Comparison of ENCODE assay signal across 34 cellular contexts in genomic region chr5:15550502-15551115, GRCh38. TPM values are rescaled to one million over a fixed set of nuclear protein-coding genes. Genes with fewer than 3 reads are reported as not detected.
DNase-seq lines count a peak whose midpoint lies in the region; ATAC-seq and TF ChIP-seq lines count a peak whose summit lies in the region.
"Had no signal": no experiment of that assay in that cellular context is flagged by ENCODE, and none has a peak within 500 bp of the region (broad histone marks: within the 10 kb centered on the region; RNA-seq: fewer than 3 reads in every experiment).

No MANE protein-coding gene starts in this region.

- DNase-seq in adipocyte (ENCODE audit: low read depth) (peak; percentile 87), endodermal cell (no peak), foreskin keratinocyte (peak in 1 of 2 donors; percentile 60), sciatic nerve (ENCODE audit: low spot score) (no peak), NCI-H526 treated with DMSO at 0.1 percent for 48 hours (lab: John Stamatoyannopoulos, UW) (no peak), esophagus squamous epithelium (lab: John Stamatoyannopoulos, UW) (no peak)
- DNase-seq: activated CD4-positive, alpha-beta T cell treated with anti-CD3 and anti-CD28 coated beads, Interleukin-2, amount 50 U/mL, for 1 hour; activated naive CD4-positive, alpha-beta T cell treated with anti-CD3 and anti-CD28 coated beads for 36 hours; activated T-cell treated with anti-CD3 and anti-CD28 coated beads, Interleukin-2, amount 50 U/mL, for 72 hours; Calu3; caudate nucleus; DND-41; gastrocnemius medialis; HFFc6; naive B cell; NCI-H1092; NCI-H187; NCI-H2171; NCI-H524; PC-3; SHP77; stimulated activated CD4-positive, alpha-beta T cell treated with anti-CD3 and anti-CD28 coated beads, Interleukin-1b, Interleukin-23, amount 100 ng/mL, for 48 hours; stimulated activated CD8-positive, alpha-beta memory T cell treated with anti-CD3 and anti-CD28 coated beads, Interleukin-4, amount 100 ng/mL, for 48 hours; stimulated activated naive CD8-positive, alpha-beta T cell treated with anti-CD3 and anti-CD28 coated beads, Interleukin-15, amount 100 ng/mL, for 72 hours; T-helper 9 cell; tibial artery had no signal

- no peak overlapping the region for H3K4me3 ChIP-seq in adipocyte (ENCODE audit: low read length)
- no peak overlapping the region for H3K4me3 ChIP-seq in endodermal cell (ENCODE audit: low read length)
- no peak overlapping the region for H3K4me3 ChIP-seq in esophagus squamous epithelium
- H3K4me3 ChIP-seq: gastrocnemius medialis, smooth muscle cell, tibial artery had no signal

- intact Hi-C loops in sciatic nerve (cut with DNase I) (no loop called here), esophagus squamous epithelium (cut with DNase I) (no loop called here)

- TF ChIP-seq CTCF in endodermal cell (conservative IDR thresholded peaks at IDR 0.05) (no peak), foreskin keratinocyte (conservative IDR thresholded peaks at IDR 0.05) (no peak), esophagus squamous epithelium (IDR thresholded peaks at IDR 0.05) (no peak)

- ATAC-seq in foreskin keratinocyte: peak; percentile 40
- peak; percentile 69 for ATAC-seq in sciatic nerve
- ATAC-seq in GM21529 (IDR thresholded peaks at IDR 0.05; ENCODE audit: unreplicated experiment): no peak
- no peak for ATAC-seq in HG03097 (IDR thresholded peaks at IDR 0.05; ENCODE audit: low FRiP score, unreplicated experiment)
- ATAC-seq: activated T-cell treated with anti-CD3 and anti-CD28 coated beads, Interleukin-2, amount 50 U/mL, for 72 hours; gastrocnemius medialis; left lobe of liver; PC-3; stimulated activated naive CD8-positive, alpha-beta T cell treated with anti-CD3 and anti-CD28 coated beads, Interleukin-15, amount 100 ng/mL, for 72 hours had no signal

- no peaks in the 10 kb centered on the region for H3K9me3 Mint-ChIP-seq in endodermal cell
- H3K9me3 Mint-ChIP-seq: activated naive CD4-positive, alpha-beta T cell treated with anti-CD3 and anti-CD28 coated beads for 36 hours; HFFc6 had no signal

- H3K9ac ChIP-seq in adipocyte (ENCODE audit: low read length) (no peak overlapping the region), endodermal cell (ENCODE audit: extremely low read depth, low read length, poor library complexity, severe bottlenecking) (no peak overlapping the region)

- H3K4me1 ChIP-seq in adipocyte (ENCODE audit: control insufficient read depth, insufficient read depth, low read length): peaks cover 14% of the 10 kb centered on the region
- no peaks in the 10 kb centered on the region for H3K4me1 ChIP-seq in endodermal cell (ENCODE audit: control insufficient read depth, insufficient read depth, low read length)
- peaks cover 7% of the 10 kb centered on the region for H3K4me1 ChIP-seq in foreskin keratinocyte
- H3K4me1 ChIP-seq in esophagus squamous epithelium: peaks cover 4 to 22% (median 11%) of the 10 kb centered on the region in 3 donors
- H3K4me1 ChIP-seq: gastrocnemius medialis had no signal

- H3K9me3 ChIP-seq in adipocyte (ENCODE audit: control insufficient read depth, low read length): no peaks in the 10 kb centered on the region
- no peaks in the 10 kb centered on the region for H3K9me3 ChIP-seq in endodermal cell (ENCODE audit: control insufficient read depth, low read length)
- no peaks in the 10 kb centered on the region for H3K9me3 ChIP-seq in esophagus squamous epithelium
- H3K9me3 ChIP-seq: gastrocnemius medialis, tibial artery had no signal

- H3K27me3 Mint-ChIP-seq in endodermal cell (ENCODE audit: insufficient read depth): no peaks in the 10 kb centered on the region
- H3K27me3 Mint-ChIP-seq: dendritic cell treated with granulocyte-macrophage colony-stimulating factor and Interleukin-4, amounts not matched to agents 40 ng/mL and 50 ng/mL, for 4 days; naive B cell; stimulated activated naive CD8-positive, alpha-beta T cell treated with anti-CD3 and anti-CD28 coated beads, Interleukin-15, amount 100 ng/mL, for 72 hours had no signal

- peak overlapping the region; percentile 32 for H3K27ac Mint-ChIP-seq in endodermal cell
- H3K27ac Mint-ChIP-seq: activated naive CD4-positive, alpha-beta T cell treated with anti-CD3 and anti-CD28 coated beads for 36 hours; activated T-cell treated with anti-CD3 and anti-CD28 coated beads, Interleukin-2, amount 50 U/mL, for 72 hours; CD14-positive monocyte; dendritic cell treated with granulocyte-macrophage colony-stimulating factor and Interleukin-4, amounts not matched to agents 40 ng/mL and 50 ng/mL, for 4 days; HFFc6; naive B cell; stimulated activated naive CD8-positive, alpha-beta T cell treated with anti-CD3 and anti-CD28 coated beads, Interleukin-15, amount 100 ng/mL, for 72 hours had no signal

- H3K36me3 Mint-ChIP-seq in endodermal cell (ENCODE audit: low read depth): peaks cover 15% of the 10 kb centered on the region
- H3K36me3 Mint-ChIP-seq: CD14-positive monocyte had no signal

- H3K4me1 Mint-ChIP-seq in endodermal cell: peaks cover 28% of the 10 kb centered on the region
- H3K4me1 Mint-ChIP-seq: CD14-positive monocyte; naive B cell; stimulated activated naive CD8-positive, alpha-beta T cell treated with anti-CD3 and anti-CD28 coated beads, Interleukin-15, amount 100 ng/mL, for 72 hours had no signal

- no peak for TF ChIP-seq POLR2A in esophagus squamous epithelium (IDR thresholded peaks at IDR 0.05)

- no peaks in the 10 kb centered on the region for H3K36me3 ChIP-seq in adipocyte (ENCODE audit: control insufficient read depth, insufficient read depth, low read length, severe bottlenecking)
- no peaks in the 10 kb centered on the region for H3K36me3 ChIP-seq in endodermal cell (ENCODE audit: control insufficient read depth, insufficient read depth, low read length)
- no peaks in the 10 kb centered on the region for H3K36me3 ChIP-seq in esophagus squamous epithelium
- H3K36me3 ChIP-seq: gastrocnemius medialis had no signal

- H3K4me3 Mint-ChIP-seq in endodermal cell: no peak overlapping the region
- H3K4me3 Mint-ChIP-seq: activated naive CD4-positive, alpha-beta T cell treated with anti-CD3 and anti-CD28 coated beads for 36 hours; activated T-cell treated with anti-CD3 and anti-CD28 coated beads, Interleukin-2, amount 50 U/mL, for 72 hours; CD14-positive monocyte; dendritic cell treated with granulocyte-macrophage colony-stimulating factor and Interleukin-4, amounts not matched to agents 40 ng/mL and 50 ng/mL, for 4 days; HFFc6; mesothelial cell of epicardium; naive B cell; stimulated activated naive CD8-positive, alpha-beta T cell treated with anti-CD3 and anti-CD28 coated beads, Interleukin-15, amount 100 ng/mL, for 72 hours had no signal

- no peak overlapping the region for H3K27ac ChIP-seq in endodermal cell (ENCODE audit: low read depth, low read length)
- H3K27ac ChIP-seq in foreskin keratinocyte: no peak overlapping the region
- H3K27ac ChIP-seq in esophagus squamous epithelium: no peak overlapping the region
- H3K27ac ChIP-seq: gastrocnemius medialis, tibial artery, VCaP had no signal

- WGBS in endodermal cell (ENCODE audit: insufficient coverage in 1 of 2, insufficient read length in 1 of 2), 2 experiments: 76 to 86% methylated on average over 1 to 4 of the region's 4 CpGs
- 27 to 38% methylated on average over 4 of the region's 4 CpGs for whole genome bisulfite sequencing in esophagus squamous epithelium, 2 donors

- no peaks in the 10 kb centered on the region for H3K27me3 ChIP-seq in adipocyte (replicated peaks; ENCODE audit: control insufficient read depth, insufficient read depth, low read length)
- no peaks in the 10 kb centered on the region for H3K27me3 ChIP-seq in endodermal cell (ENCODE audit: control insufficient read depth, insufficient read depth, low read length, poor library complexity, severe bottlenecking)
- H3K27me3 ChIP-seq in foreskin keratinocyte: no peaks in the 10 kb centered on the region
- H3K27me3 ChIP-seq in esophagus squamous epithelium: no peaks in the 10 kb centered on the region
- H3K27me3 ChIP-seq: gastrocnemius medialis, tibial artery had no signal

RNA-seq across cellular contexts. Expression of gene FBXL7, which starts 50.6 kb away (rescaled TPM):
- total RNA-seq in endodermal cell: 10 to 100 TPM; 12.9 to 13.2 TPM
- polyA plus RNA-seq in endodermal cell (2013, experiment 1 of 2): 19.4 TPM
- polyA plus RNA-seq in endodermal cell (2013, experiment 2 of 2): 19.3 TPM
- total RNA-seq in foreskin keratinocyte: 3.7 and 4.8 TPM in 2 replicates
- 2.6 TPM in 2 replicates for polyA plus RNA-seq in foreskin keratinocyte
- 40.4 TPM for total RNA-seq in sciatic nerve
- 10 to 100 TPM in 1 of 4 donors, 1 to 10 TPM in 2, under 1 TPM in 1; 0.68 to 15.1 (median 2.8) TPM for total RNA-seq in esophagus squamous epithelium
- total RNA-seq: activated naive CD4-positive, alpha-beta T cell treated with anti-CD3 and anti-CD28 coated beads for 36 hours; activated T-cell treated with anti-CD3 and anti-CD28 coated beads, Interleukin-2, amount 50 U/mL, for 72 hours; Calu3 had no signal
- polyA plus RNA-seq: CD14-positive monocyte had no signal

Comparison
In these comparisons a context has a peak if more than half of its experiments do, and no peak if none do; other contexts are left out.
1. ATAC-seq: peak in foreskin keratinocyte (single experiment) and sciatic nerve (single experiment); none in GM21529 (single experiment) and HG03097 (single experiment).